In the genomic region with DNA sequence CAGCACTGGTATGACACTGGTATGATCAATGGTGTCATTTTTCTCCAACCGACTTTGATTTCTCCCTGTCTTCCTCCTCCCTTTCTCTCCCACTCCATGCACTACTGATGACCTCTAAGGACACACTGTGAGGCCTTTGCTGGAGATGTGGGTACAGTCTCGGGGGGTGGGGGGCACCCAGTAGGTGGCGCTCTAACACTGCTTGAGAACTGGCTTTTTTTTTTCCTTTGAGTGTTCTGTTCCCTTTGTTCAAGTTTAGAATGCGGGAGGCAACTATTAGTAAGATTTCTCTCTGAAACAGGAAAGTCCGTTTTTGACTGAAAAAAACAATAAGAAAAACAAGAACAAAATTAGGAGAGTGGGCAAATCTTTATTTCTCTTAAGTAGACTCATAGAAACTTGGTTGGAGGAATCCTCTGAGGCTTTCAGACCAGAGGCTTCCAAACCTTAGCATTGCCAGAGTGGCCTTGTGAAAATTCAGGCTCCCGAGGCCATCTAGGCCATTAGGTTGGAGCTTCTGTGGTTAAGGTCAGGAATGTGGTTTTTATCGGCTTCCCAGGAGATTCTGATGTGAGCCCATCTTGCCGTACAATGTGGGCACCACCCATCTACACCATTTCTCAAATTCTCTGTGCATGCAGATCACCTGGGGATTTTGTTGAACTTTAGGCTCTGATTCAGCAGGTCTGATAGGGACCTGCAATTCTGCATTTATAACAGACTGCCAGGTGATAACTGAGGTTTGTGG, we compare ENCODE assay signal across 8 cellular contexts. TPM values are rescaled to one million over a fixed set of nuclear protein-coding genes. Genes with fewer than 3 reads are reported as not detected.
DNase-seq lines count a peak whose midpoint lies in the region; ATAC-seq and TF ChIP-seq lines count a peak whose summit lies in the region.

No MANE protein-coding gene starts in this region.

- TF ChIP-seq CTCF in Loucy (conservative IDR thresholded peaks at IDR 0.05; ENCODE audit: low read length) (peak; percentile 99), foreskin keratinocyte (conservative IDR thresholded peaks at IDR 0.05) (peak; percentile 63)

- no peaks in the 10 kb centered on the region for H3K4me1 ChIP-seq in Loucy (ENCODE audit: insufficient read depth, low read length, poor library complexity, severe bottlenecking)
- H3K4me1 ChIP-seq in foreskin keratinocyte: no peaks in the 10 kb centered on the region

- H3K27me3 ChIP-seq in Loucy (ENCODE audit: insufficient read depth, low read length, poor library complexity, severe bottlenecking) (no peaks in the 10 kb centered on the region), foreskin keratinocyte (no peaks in the 10 kb centered on the region)

- peaks cover 16% of the 10 kb centered on the region for H3K4me1 Mint-ChIP-seq in activated CD4-positive, alpha-beta memory T cell treated with anti-CD3 and anti-CD28 coated beads for 36 hours (ENCODE audit: low read depth)

- H3F3A ChIP-seq in Loucy (ENCODE audit: low read depth): no peaks in the 10 kb centered on the region

- H3K27ac ChIP-seq in foreskin keratinocyte: no peak overlapping the region

- no peak overlapping the region for H2AFZ ChIP-seq in Loucy (ENCODE audit: low read length)

- H3K9me3 Mint-ChIP-seq in activated CD4-positive, alpha-beta memory T cell treated with anti-CD3 and anti-CD28 coated beads for 36 hours: no peaks in the 10 kb centered on the region

- H3K9me2 ChIP-seq in Loucy (replicated peaks; ENCODE audit: low read depth, low read length): no peaks in the 10 kb centered on the region

- peaks cover 27% of the 10 kb centered on the region for H4K20me1 ChIP-seq in Loucy (ENCODE audit: insufficient read depth, low read length, poor library complexity, severe bottlenecking)

- H3K36me3 Mint-ChIP-seq in activated CD4-positive, alpha-beta memory T cell treated with anti-CD3 and anti-CD28 coated beads for 36 hours: peaks cover 8% of the 10 kb centered on the region

- H3K9me3 ChIP-seq in Loucy (ENCODE audit: insufficient read depth, low read depth, low read length): no peaks in the 10 kb centered on the region

- no peak overlapping the region for H3K4me3 ChIP-seq in Loucy (ENCODE audit: low read length, poor library complexity, severe bottlenecking)

- in situ Hi-C loops in Caki2 (cut with HindIII; ENCODE audit: low pct_unique_long_range_greater_than_20kb, low sequenced_read_pairs): no loop called here

- POLR2A ChIA-PET in activated CD4-positive, alpha-beta memory T cell treated with anti-CD3 and anti-CD28 coated beads for 36 hours (lab: Charles Lee): no interaction called here

- H3K79me2 ChIP-seq in Loucy (ENCODE audit: insufficient read depth, low read length): peaks cover 48% of the 10 kb centered on the region; the same call in 1 of the 2 replicates

- no peak overlapping the region for H3K4me3 Mint-ChIP-seq in activated CD4-positive, alpha-beta memory T cell treated with anti-CD3 and anti-CD28 coated beads for 36 hours

- H3K9ac ChIP-seq in Loucy (ENCODE audit: low read depth, low read length, poor library complexity, severe bottlenecking): no peak overlapping the region

- DNase-seq in Caki2 (ENCODE audit: low read depth): peak; percentile 14
- DNase-seq in activated CD4-positive, alpha-beta memory T cell treated with anti-CD3 and anti-CD28 coated beads for 36 hours: peak; percentile 50
- no peak for DNase-seq in foreskin keratinocyte
- peak in 2 of 3 donors; percentile 12 to 31 for DNase-seq in stimulated activated CD4-positive, alpha-beta T cell treated with anti-CD3 and anti-CD28 coated beads, Interleukin-12 subunit alpha, Interleukin-12 subunit beta, amount 100 ng/mL, for 48 hours (ENCODE audit: low read depth in 2 of 3, low spot score in 1 of 3)
- no peak for DNase-seq in activated CD4-positive, CD25-positive, alpha-beta regulatory T cell treated with anti-CD3 and anti-CD28 coated beads, Interleukin-2, amount 50 U/mL, for 72 hours

- H3K27me3 Mint-ChIP-seq in activated CD4-positive, alpha-beta memory T cell treated with anti-CD3 and anti-CD28 coated beads for 36 hours: no peaks in the 10 kb centered on the region

- H3K36me3 ChIP-seq in Loucy (ENCODE audit: insufficient read depth, low read length): no peaks in the 10 kb centered on the region; the same call in 1 of the 2 replicates

- intact Hi-C loops in activated CD4-positive, alpha-beta memory T cell treated with anti-CD3 and anti-CD28 coated beads for 36 hours (cut with micrococcal nuclease): no loop called here

- CTCF ChIA-PET in activated CD4-positive, alpha-beta memory T cell treated with anti-CD3 and anti-CD28 coated beads for 36 hours (lab: Charles Lee): interaction anchor here (0.6 to 1.8 kb wide), 9 partner anchors 9 to 333 kb away, joined by 3 to 8 read pairs (median 4); no protein-coding TSS in a partner anchor

- H3K27ac Mint-ChIP-seq in activated CD4-positive, alpha-beta memory T cell treated with anti-CD3 and anti-CD28 coated beads for 36 hours: no peak overlapping the region

- ATAC-seq in GM19438 (IDR thresholded peaks at IDR 0.05; ENCODE audit: low read depth, unreplicated experiment): peak; percentile 62
- peak; percentile 19 for ATAC-seq in foreskin keratinocyte
- no peak for ATAC-seq in HG02588 (IDR thresholded peaks at IDR 0.05; ENCODE audit: unreplicated experiment)

- no peak overlapping the region for H3K4me2 ChIP-seq in Loucy (ENCODE audit: low read depth, low read length, poor library complexity, severe bottlenecking)

RNA-seq across cellular contexts. Expression of a gene that starts 43.2 kb away (rescaled TPM):
- 18.0 and 32.6 TPM in 2 replicates for total RNA-seq in Caki2 (2014; rRNA removed; shearing (Covaris generic); ENCODE audit: low replicate concordance)
- 10 to 100 TPM; 11.4 to 11.7 TPM for total RNA-seq in activated CD4-positive, alpha-beta memory T cell treated with anti-CD3 and anti-CD28 coated beads for 36 hours
- total RNA-seq in foreskin keratinocyte: 67.1 and 69.4 TPM in 2 replicates
- 16.6 and 17.9 TPM in 2 replicates for polyA plus RNA-seq in foreskin keratinocyte

Comparison
In these comparisons a context has a peak if more than half of its experiments do, and no peak if none do; other contexts are left out.
1. DNase-seq: peak in Caki2 (single experiment), activated CD4-positive, alpha-beta memory T cell treated with anti-CD3 and anti-CD28 coated beads for 36 hours (single experiment) and stimulated activated CD4-positive, alpha-beta T cell treated with anti-CD3 and anti-CD28 coated beads, Interleukin-12 subunit alpha, Interleukin-12 subunit beta, amount 100 ng/mL, for 48 hours (2 of 3); none in foreskin keratinocyte (0 of 2) and activated CD4-positive, CD25-positive, alpha-beta regulatory T cell treated with anti-CD3 and anti-CD28 coated beads, Interleukin-2, amount 50 U/mL, for 72 hours (single experiment).